Comparison of ENCODE assay signal across 23 cellular contexts in genomic region chr4:32145987-32146386, GRCh38.
DNase-seq lines count a peak whose midpoint lies in the region; ATAC-seq, FAIRE-seq and TF ChIP-seq lines count a peak whose summit lies in the region.
"Had no signal": no experiment of that assay in that cellular context is flagged by ENCODE, and none has a peak within 500 bp of the region (broad histone marks: within the 10 kb centered on the region; RNA-seq: fewer than 3 reads in every experiment).

No MANE protein-coding gene starts in this region.

- BruUV-seq in K562 (replicated peaks; lab: Mats Ljungman, UMichigan), result no TSS peak

- TF ChIP-seq CTCF in K562 (IDR thresholded peaks at IDR 0.05 in 2 of 3, conservative IDR thresholded peaks at IDR 0.05 in 1 of 3; ENCODE audit: insufficient read depth in 2 of 3, low read depth in 1 of 3, low read length in 3 of 3) (no peak), progenitor cell of endocrine pancreas (IDR thresholded peaks at IDR 0.05; ENCODE audit: unreplicated experiment) (peak; percentile 16), MM.1S (IDR thresholded peaks at IDR 0.05; ENCODE audit: low read length) (no peak)

- H3K79me2 ChIP-seq in K562 (ENCODE audit: control insufficient read depth, insufficient read depth, low read length), result no peaks in the 10 kb centered on the region
- no peaks in the 10 kb centered on the region for H3K79me2 ChIP-seq in MM.1S (ENCODE audit: low read length)

- H2AFZ ChIP-seq in K562 (ENCODE audit: low read depth, low read length), result no peak overlapping the region
- no peak overlapping the region for H2AFZ ChIP-seq in MM.1S (ENCODE audit: low read length)

- no peak for TF ChIP-seq EP300 in K562 (IDR thresholded peaks at IDR 0.05; ENCODE audit: low read length)

- 47% methylated on average over 5 of the region's 5 CpGs for WGBS in K562 (ENCODE audit: insufficient coverage, low coverage, missing lambda C conversion rate)

- H3K27ac Mint-ChIP-seq in progenitor cell of endocrine pancreas, result no peak overlapping the region
- H3K27ac Mint-ChIP-seq: B cell; CD14-positive monocyte; CD8-positive, alpha-beta memory T cell had no signal

- peaks cover 5% of the 10 kb centered on the region for H3K4me1 Mint-ChIP-seq in progenitor cell of endocrine pancreas (ENCODE audit: low read depth)
- H3K4me1 Mint-ChIP-seq: B cell; CD14-positive monocyte; CD8-positive, alpha-beta memory T cell had no signal

- H3K9me1 ChIP-seq in K562 (ENCODE audit: control insufficient read depth, insufficient read depth, low read length), result no peaks in the 10 kb centered on the region

- no peak overlapping the region for H3K4me3 Mint-ChIP-seq in progenitor cell of endocrine pancreas (ENCODE audit: low read depth)
- H3K4me3 Mint-ChIP-seq: B cell; CD14-positive monocyte; CD8-positive, alpha-beta memory T cell had no signal

- H3K9me2 ChIP-seq in MM.1S (replicated peaks; ENCODE audit: insufficient read depth, low read length), result no peaks in the 10 kb centered on the region

- H3K27ac ChIP-seq in K562 (ENCODE audit: extremely low read depth, low read depth, low read length) (no peak overlapping the region), MM.1S (ENCODE audit: low read length) (no peak overlapping the region)
- H3K27ac ChIP-seq: SJSA1 had no signal

- in situ Hi-C loops in K562 (cut with MboI), result no loop called here

- FAIRE-seq in K562 (lab: Jason Lieb, UNC), result peak; percentile 11
- FAIRE-seq: GM12891, HTR-8/SVneo, RCC 7860 had no signal

- H4K20me1 ChIP-seq in K562 (replicated peaks; ENCODE audit: control insufficient read depth, insufficient read depth, low read length), result no peaks in the 10 kb centered on the region
- no peaks in the 10 kb centered on the region for H4K20me1 ChIP-seq in MM.1S (ENCODE audit: insufficient read depth, low read length)

- no peak for TF ChIP-seq RAD21 in K562 (CRISPR knock-in tag; conservative IDR thresholded peaks at IDR 0.05 in 1 of 2, IDR thresholded peaks at IDR 0.05 in 1 of 2)

- DNase-seq in HEK293T (ENCODE audit: extremely low spot score) (peak; percentile 4), K562 (ENCODE audit: extremely low read depth in 1 of 4, low spot score in 3 of 4) (no peak), iPS-NIHi11 (ENCODE audit: low spot score) (peak; percentile 44), progenitor cell of endocrine pancreas (ENCODE audit: low spot score, unreplicated experiment) (no peak), NCI-H82 treated with DMSO at 0.1 percent for 48 hours (lab: John Stamatoyannopoulos, UW; ENCODE audit: unreplicated experiment) (no peak), MM.1S (no peak)
- DNase-seq: CD8-positive, alpha-beta memory T cell; DMS79 treated with DMSO at 0.1 percent for 48 hours; GF-D8; GOT3; KBM-7; NCI-H2029; NCI-H446 treated with DMSO at 0.1 percent for 48 hours; NCI-H526; OCI-M1 had no signal

- peaks cover 8% of the 10 kb centered on the region for H3K9me3 Mint-ChIP-seq in progenitor cell of endocrine pancreas (ENCODE audit: low read depth)

- no peaks in the 10 kb centered on the region for H3K27me3 Mint-ChIP-seq in progenitor cell of endocrine pancreas
- H3K27me3 Mint-ChIP-seq: B cell; CD8-positive, alpha-beta memory T cell had no signal

- no peak overlapping the region for H3K4me3 ChIP-seq in K562
- H3K4me3 ChIP-seq in MM.1S (ENCODE audit: low read length), result no peak overlapping the region
- H3K4me3 ChIP-seq: SJSA1 had no signal

- no peaks in the 10 kb centered on the region for H3K36me3 ChIP-seq in K562 (ENCODE audit: control insufficient read depth, insufficient read depth, low read length)
- no peaks in the 10 kb centered on the region for H3K36me3 ChIP-seq in MM.1S (replicated peaks; ENCODE audit: insufficient read depth, low read length)
- H3K36me3 ChIP-seq: SJSA1 had no signal

- H3K36me3 Mint-ChIP-seq in progenitor cell of endocrine pancreas (ENCODE audit: insufficient read depth), result no peaks in the 10 kb centered on the region
- H3K36me3 Mint-ChIP-seq: CD14-positive monocyte; CD8-positive, alpha-beta memory T cell had no signal

- CTCF ChIA-PET in HEK293T (lab: Yijun Ruan, JAX), result interaction anchor here (0.7 kb wide), 1 partner anchor 850 kb away, joined by 3 read pairs; no protein-coding TSS in a partner anchor
- CTCF ChIA-PET in K562 (lab: Yijun Ruan, JAX; ENCODE audit: low intra/inter-chr PET ratio), result no interaction called here

- H3K4me2 ChIP-seq in K562 (ENCODE audit: insufficient read depth, low read length) (no peak overlapping the region), MM.1S (ENCODE audit: low read depth, low read length) (no peak overlapping the region)

- no peak for TF ChIP-seq POLR2A in K562 (conservative IDR thresholded peaks at IDR 0.05)

- H3F3A ChIP-seq in MM.1S (ENCODE audit: insufficient read depth, low read length), result no peaks in the 10 kb centered on the region

- POLR2A ChIA-PET in HEK293T (lab: Yijun Ruan, JAX), result no interaction called here
- POLR2A ChIA-PET in K562 (lab: Yijun Ruan, JAX), result no interaction called here

- ATAC-seq in K562, result 0 out of 3 replicates have a peak, but pooled peaks have one; percentile 32
- ATAC-seq in activated CD4-positive, CD25-positive, alpha-beta regulatory T cell treated with anti-CD3 and anti-CD28 coated beads, Interleukin-2, amount 50 U/mL, for 24 hours, result no peak
- no peak for ATAC-seq in HG02870 (IDR thresholded peaks at IDR 0.05; ENCODE audit: unreplicated experiment)

- H3K27me3 ChIP-seq in K562 (ENCODE audit: control insufficient read depth in 2 of 2, insufficient read depth in 2 of 2, low read length in 2 of 2) (no peaks in the 10 kb centered on the region), MM.1S (replicated peaks; ENCODE audit: insufficient read depth, low read length) (no peaks in the 10 kb centered on the region)
- H3K27me3 ChIP-seq: SJSA1 had no signal

- H3K4me1 ChIP-seq in K562 (replicated peaks in 1 of 2; ENCODE audit: control insufficient read depth in 2 of 2, insufficient read depth in 2 of 2, low read length in 2 of 2) (no peaks in the 10 kb centered on the region; a peak in 1 of 5 replicates), MM.1S (ENCODE audit: low read length) (no peaks in the 10 kb centered on the region)
- H3K4me1 ChIP-seq: SJSA1 had no signal

- H3K9me3 ChIP-seq in K562 (replicated peaks; ENCODE audit: control insufficient read depth, insufficient read depth, low read depth, low read length), result no peaks in the 10 kb centered on the region
- H3K9me3 ChIP-seq in MM.1S (replicated peaks; ENCODE audit: insufficient read depth, low read length), result no peaks in the 10 kb centered on the region
- H3K9me3 ChIP-seq: SJSA1 had no signal

- intact Hi-C loops in K562 (cut with micrococcal nuclease), result no loop called here

- H3K9ac ChIP-seq in K562 (ENCODE audit: insufficient read depth in 1 of 2, low read depth in 2 of 2, low read length in 2 of 2) (no peak overlapping the region), MM.1S (ENCODE audit: low read length) (no peak overlapping the region)

TF ChIP-seq in HEK293T, 16 proteins besides CTCF, POLR2A, EP300 and RAD21 (continues in another document):
- TF ChIP-seq L3MBTL2 (conservative IDR thresholded peaks at IDR 0.05), result no peak
- no peak for TF ChIP-seq BHLHE40 (IDR thresholded peaks at IDR 0.05; ENCODE audit: borderline replicate concordance)
- TF ChIP-seq HDGF (IDR thresholded peaks at IDR 0.05; ENCODE audit: borderline replicate concordance), result no peak
- no peak for TF ChIP-seq LEF1 (IDR thresholded peaks at IDR 0.05; ENCODE audit: borderline replicate concordance)
- no peak for TF ChIP-seq FOXA1 (IDR thresholded peaks at IDR 0.05)
- TF ChIP-seq FOXK2 (IDR thresholded peaks at IDR 0.05), result no peak
- TF ChIP-seq SP1 (IDR thresholded peaks at IDR 0.05), result no peak
- TF ChIP-seq TARDBP (IDR thresholded peaks at IDR 0.05), result no peak
- TF ChIP-seq FOXM1 (IDR thresholded peaks at IDR 0.05; ENCODE audit: borderline replicate concordance), result no peak
- TF ChIP-seq, protein P1, sequence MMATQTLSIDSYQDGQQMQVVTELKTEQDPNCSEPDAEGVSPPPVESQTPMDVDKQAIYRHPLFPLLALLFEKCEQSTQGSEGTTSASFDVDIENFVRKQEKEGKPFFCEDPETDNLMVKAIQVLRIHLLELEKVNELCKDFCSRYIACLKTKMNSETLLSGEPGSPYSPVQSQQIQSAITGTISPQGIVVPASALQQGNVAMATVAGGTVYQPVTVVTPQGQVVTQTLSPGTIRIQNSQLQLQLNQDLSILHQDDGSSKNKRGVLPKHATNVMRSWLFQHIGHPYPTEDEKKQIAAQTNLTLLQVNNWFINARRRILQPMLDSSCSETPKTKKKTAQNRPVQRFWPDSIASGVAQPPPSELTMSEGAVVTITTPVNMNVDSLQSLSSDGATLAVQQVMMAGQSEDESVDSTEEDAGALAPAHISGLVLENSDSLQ (IDR thresholded peaks at IDR 0.05), result no peak
- TF ChIP-seq NFRKB (IDR thresholded peaks at IDR 0.05), result no peak
- no peak for TF ChIP-seq ZNF384 (IDR thresholded peaks at IDR 0.05)
- no peak for TF ChIP-seq ELF4 (IDR thresholded peaks at IDR 0.05)
- TF ChIP-seq CTBP1 (IDR thresholded peaks at IDR 0.05; ENCODE audit: borderline replicate concordance), result no peak
- TF ChIP-seq SUZ12 (IDR thresholded peaks at IDR 0.05), result no peak

TF ChIP-seq in K562, 482 proteins besides CTCF, POLR2A, EP300 and RAD21 (continues in another document):
- no peak for TF ChIP-seq FOXP4 (CRISPR knock-in tag; IDR thresholded peaks at IDR 0.05; ENCODE audit: borderline replicate concordance)

Comparison
In these comparisons a context has a peak if more than half of its experiments do, and no peak if none do; other contexts are left out.
1. DNase-seq: peak in HEK293T (single experiment) and iPS-NIHi11 (single experiment); none in K562 (0 of 4), progenitor cell of endocrine pancreas (single experiment), NCI-H82 treated with DMSO at 0.1 percent for 48 hours (single experiment) and MM.1S (single experiment).